25 cellular contexts compared by ENCODE assay signal in the genomic region with DNA sequence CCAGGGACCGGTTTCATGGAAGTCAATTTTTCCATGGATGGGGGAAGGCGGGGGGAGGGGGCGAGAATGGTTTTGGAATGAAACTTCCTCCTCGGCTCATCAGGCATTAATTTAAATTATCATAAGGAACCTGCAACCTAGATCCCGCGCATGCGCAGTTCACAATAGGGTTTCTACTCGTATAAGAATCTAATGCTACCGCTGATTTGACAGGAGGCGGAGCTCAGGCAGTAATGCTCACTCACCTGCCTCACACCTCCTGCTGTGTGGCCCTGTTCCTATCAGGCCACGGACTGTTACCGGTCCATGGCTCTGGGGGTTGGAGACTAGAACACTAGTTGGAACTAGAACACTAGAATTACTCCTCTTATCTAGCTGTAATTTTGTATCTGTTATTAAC. TPM values are rescaled to one million over a fixed set of nuclear protein-coding genes. Genes with fewer than 3 reads are reported as not detected.
"Had no signal": no experiment of that assay in that cellular context is flagged by ENCODE, and none has a peak within 500 bp of the region (broad histone marks: within the 10 kb centered on the region; RNA-seq: fewer than 3 reads in every experiment).

No MANE protein-coding gene starts in this region.

- H3K9me3 ChIP-seq: ascending aorta, left ventricle myocardium inferior, thoracic aorta had no signal

- H3K27ac ChIP-seq: left ventricle myocardium inferior had no signal

- H3K4me3 ChIP-seq: ascending aorta, left ventricle myocardium inferior, thoracic aorta had no signal

- H3K4me3 Mint-ChIP-seq: activated CD4-positive, alpha-beta T cell treated with anti-CD3 and anti-CD28 coated beads, Interleukin-2, amount 10 ng/mL, durations not matched to agents 7 days and 5 days; activated CD8-positive, alpha-beta memory T cell treated with anti-CD3 and anti-CD28 coated beads, Interleukin-2, amount 10 ng/mL, durations not matched to agents 7 days and 5 days; activated CD8-positive, alpha-beta T cell treated with anti-CD3 and anti-CD28 coated beads for 36 hours; natural killer cell treated with Interleukin-12 subunit alpha and Interleukin-12 subunit beta and Interleukin-15 and Interleukin-18, amount 100 ng/mL, for 72 hours; stimulated activated naive B cell treated with anti-CD40 and anti-IgM and Interleukin-4, amounts not matched to agents 10 μg/mL and 1 μg/mL and 100 μg/mL, for 72 hours; T-helper 1 cell treated with Interleukin-12 subunit alpha and Interleukin-12 subunit beta and Interleukin-4 antibody, amounts not matched to agents 30 μg/mL and 1 μg/mL, for 36 hours; type B pancreatic cell had no signal

- ATAC-seq: activated CD8-positive, alpha-beta memory T cell treated with anti-CD3 and anti-CD28 coated beads, Interleukin-2, amount 10 ng/mL, durations not matched to agents 7 days and 5 days; activated CD8-positive, alpha-beta T cell treated with anti-CD3 and anti-CD28 coated beads for 36 hours; activated naive CD4-positive, alpha-beta T cell treated with anti-CD3 and anti-CD28 coated beads, Interleukin-2, amount 50 U/mL, for 72 hours; natural killer cell treated with Interleukin-12 subunit alpha and Interleukin-12 subunit beta and Interleukin-15 and Interleukin-18, amount 100 ng/mL, for 72 hours; sciatic nerve; stimulated activated naive B cell treated with anti-CD40 and anti-IgM and Interleukin-4, amounts not matched to agents 10 μg/mL and 1 μg/mL and 100 μg/mL, for 72 hours had no signal

- H3K9me3 Mint-ChIP-seq: activated CD4-positive, alpha-beta T cell treated with anti-CD3 and anti-CD28 coated beads, Interleukin-2, amount 10 ng/mL, durations not matched to agents 7 days and 5 days; activated CD8-positive, alpha-beta T cell treated with anti-CD3 and anti-CD28 coated beads for 36 hours; activated naive CD4-positive, alpha-beta T cell treated with anti-CD3 and anti-CD28 coated beads, Interleukin-2, amount 50 U/mL, for 72 hours; natural killer cell treated with Interleukin-12 subunit alpha and Interleukin-12 subunit beta and Interleukin-15 and Interleukin-18, amount 100 ng/mL, for 72 hours; stimulated activated naive B cell treated with anti-CD40 and anti-IgM and Interleukin-4, amounts not matched to agents 10 μg/mL and 1 μg/mL and 100 μg/mL, for 72 hours; T-helper 1 cell treated with Interleukin-12 subunit alpha and Interleukin-12 subunit beta and Interleukin-4 antibody, amounts not matched to agents 30 μg/mL and 1 μg/mL, for 36 hours; type B pancreatic cell had no signal

- H3K27me3 Mint-ChIP-seq: activated CD8-positive, alpha-beta memory T cell treated with anti-CD3 and anti-CD28 coated beads, Interleukin-2, amount 10 ng/mL, durations not matched to agents 7 days and 5 days; type B pancreatic cell had no signal

- H3K27me3 ChIP-seq: ascending aorta, brain microvascular endothelial cell had no signal

- H3K27ac Mint-ChIP-seq: activated CD4-positive, alpha-beta T cell treated with anti-CD3 and anti-CD28 coated beads, Interleukin-2, amount 10 ng/mL, durations not matched to agents 7 days and 5 days; activated CD8-positive, alpha-beta memory T cell treated with anti-CD3 and anti-CD28 coated beads, Interleukin-2, amount 10 ng/mL, durations not matched to agents 7 days and 5 days; activated CD8-positive, alpha-beta T cell treated with anti-CD3 and anti-CD28 coated beads for 36 hours; activated naive CD4-positive, alpha-beta T cell treated with anti-CD3 and anti-CD28 coated beads, Interleukin-2, amount 50 U/mL, for 72 hours; natural killer cell treated with Interleukin-12 subunit alpha and Interleukin-12 subunit beta and Interleukin-15 and Interleukin-18, amount 100 ng/mL, for 72 hours; stimulated activated naive B cell treated with anti-CD40 and anti-IgM and Interleukin-4, amounts not matched to agents 10 μg/mL and 1 μg/mL and 100 μg/mL, for 72 hours; T-helper 1 cell treated with Interleukin-12 subunit alpha and Interleukin-12 subunit beta and Interleukin-4 antibody, amounts not matched to agents 30 μg/mL and 1 μg/mL, for 36 hours; type B pancreatic cell had no signal

- H3K36me3 ChIP-seq: ascending aorta, brain microvascular endothelial cell, left ventricle myocardium inferior, thoracic aorta had no signal

- H3K4me1 Mint-ChIP-seq: activated CD4-positive, alpha-beta T cell treated with anti-CD3 and anti-CD28 coated beads, Interleukin-2, amount 10 ng/mL, durations not matched to agents 7 days and 5 days; activated CD8-positive, alpha-beta memory T cell treated with anti-CD3 and anti-CD28 coated beads, Interleukin-2, amount 10 ng/mL, durations not matched to agents 7 days and 5 days; stimulated activated naive B cell treated with anti-CD40 and anti-IgM and Interleukin-4, amounts not matched to agents 10 μg/mL and 1 μg/mL and 100 μg/mL, for 72 hours had no signal

- DNase-seq: activated CD4-positive, alpha-beta T cell treated with anti-CD3 and anti-CD28 coated beads, Interleukin-2, amount 10 ng/mL, durations not matched to agents 7 days and 5 days; activated CD8-positive, alpha-beta memory T cell treated with anti-CD3 and anti-CD28 coated beads, Interleukin-2, amount 10 ng/mL, durations not matched to agents 7 days and 5 days; activated CD8-positive, alpha-beta T cell treated with anti-CD3 and anti-CD28 coated beads for 36 hours; activated T-cell treated with anti-CD3 and anti-CD28 coated beads for 4 hours; brain microvascular endothelial cell; caudate nucleus; dermis blood vessel endothelial cell; effector CD8-positive, alpha-beta T cell; foreskin melanocyte; glutamatergic neuron; hippocampal formation; left ventricle myocardium inferior; small intestine; stimulated activated CD4-positive, alpha-beta T cell treated with anti-CD3 and anti-CD28 coated beads, Interleukin-15, amount 100 ng/mL, for 24 hours; stimulated activated CD8-positive, alpha-beta memory T cell treated with anti-CD3 and anti-CD28 coated beads, Interleukin-4, amount 100 ng/mL, for 48 hours; stimulated activated naive B cell treated with anti-CD40 and anti-IgM and Interleukin-4, amounts not matched to agents 10 μg/mL and 1 μg/mL and 100 μg/mL, for 72 hours; T1000 had no signal

- H3K36me3 Mint-ChIP-seq: activated CD8-positive, alpha-beta memory T cell treated with anti-CD3 and anti-CD28 coated beads, Interleukin-2, amount 10 ng/mL, durations not matched to agents 7 days and 5 days; activated naive CD4-positive, alpha-beta T cell treated with anti-CD3 and anti-CD28 coated beads, Interleukin-2, amount 50 U/mL, for 72 hours; natural killer cell treated with Interleukin-12 subunit alpha and Interleukin-12 subunit beta and Interleukin-15 and Interleukin-18, amount 100 ng/mL, for 72 hours; stimulated activated naive B cell treated with anti-CD40 and anti-IgM and Interleukin-4, amounts not matched to agents 10 μg/mL and 1 μg/mL and 100 μg/mL, for 72 hours had no signal

RNA-seq across cellular contexts. Expression of gene PRRX1, which starts 38.0 kb away (rescaled TPM):
- total RNA-seq: activated CD4-positive, alpha-beta T cell treated with anti-CD3 and anti-CD28 coated beads, Interleukin-2, amount 10 ng/mL, durations not matched to agents 7 days and 5 days; activated CD8-positive, alpha-beta memory T cell treated with anti-CD3 and anti-CD28 coated beads, Interleukin-2, amount 10 ng/mL, durations not matched to agents 7 days and 5 days; activated CD8-positive, alpha-beta T cell treated with anti-CD3 and anti-CD28 coated beads for 36 hours; activated naive CD4-positive, alpha-beta T cell treated with anti-CD3 and anti-CD28 coated beads, Interleukin-2, amount 50 U/mL, for 72 hours; natural killer cell treated with Interleukin-12 subunit alpha and Interleukin-12 subunit beta and Interleukin-15 and Interleukin-18, amount 100 ng/mL, for 72 hours; renal cortical epithelial cell had no signal
